In the genomic region with DNA sequence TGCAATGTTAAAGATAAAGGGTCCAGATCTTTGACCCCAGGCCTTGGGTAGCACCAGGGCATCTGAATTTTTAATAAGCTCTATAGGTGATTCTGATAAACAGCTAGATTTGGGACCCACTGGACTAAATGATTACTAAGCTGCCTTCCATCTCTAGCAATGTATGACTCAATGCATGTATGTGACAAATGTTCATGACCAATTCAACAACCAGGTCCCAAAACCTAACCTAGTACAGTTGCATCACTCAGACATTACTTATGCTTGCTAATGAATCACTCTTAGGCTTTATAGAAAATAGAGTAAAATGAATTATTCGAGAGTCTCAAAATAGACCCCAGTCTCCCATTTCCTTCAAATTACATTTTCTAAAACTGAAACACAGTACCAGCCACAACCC, we compare ENCODE assay signal across 1 cellular context.
TF ChIP-seq lines count a peak whose summit lies in the region.

No MANE protein-coding gene starts in this region.

TF ChIP-seq in WTC11, 78 proteins besides CTCF, POLR2A, EP300 and RAD21 (continued from another document):
- TF ChIP-seq, protein P1, sequence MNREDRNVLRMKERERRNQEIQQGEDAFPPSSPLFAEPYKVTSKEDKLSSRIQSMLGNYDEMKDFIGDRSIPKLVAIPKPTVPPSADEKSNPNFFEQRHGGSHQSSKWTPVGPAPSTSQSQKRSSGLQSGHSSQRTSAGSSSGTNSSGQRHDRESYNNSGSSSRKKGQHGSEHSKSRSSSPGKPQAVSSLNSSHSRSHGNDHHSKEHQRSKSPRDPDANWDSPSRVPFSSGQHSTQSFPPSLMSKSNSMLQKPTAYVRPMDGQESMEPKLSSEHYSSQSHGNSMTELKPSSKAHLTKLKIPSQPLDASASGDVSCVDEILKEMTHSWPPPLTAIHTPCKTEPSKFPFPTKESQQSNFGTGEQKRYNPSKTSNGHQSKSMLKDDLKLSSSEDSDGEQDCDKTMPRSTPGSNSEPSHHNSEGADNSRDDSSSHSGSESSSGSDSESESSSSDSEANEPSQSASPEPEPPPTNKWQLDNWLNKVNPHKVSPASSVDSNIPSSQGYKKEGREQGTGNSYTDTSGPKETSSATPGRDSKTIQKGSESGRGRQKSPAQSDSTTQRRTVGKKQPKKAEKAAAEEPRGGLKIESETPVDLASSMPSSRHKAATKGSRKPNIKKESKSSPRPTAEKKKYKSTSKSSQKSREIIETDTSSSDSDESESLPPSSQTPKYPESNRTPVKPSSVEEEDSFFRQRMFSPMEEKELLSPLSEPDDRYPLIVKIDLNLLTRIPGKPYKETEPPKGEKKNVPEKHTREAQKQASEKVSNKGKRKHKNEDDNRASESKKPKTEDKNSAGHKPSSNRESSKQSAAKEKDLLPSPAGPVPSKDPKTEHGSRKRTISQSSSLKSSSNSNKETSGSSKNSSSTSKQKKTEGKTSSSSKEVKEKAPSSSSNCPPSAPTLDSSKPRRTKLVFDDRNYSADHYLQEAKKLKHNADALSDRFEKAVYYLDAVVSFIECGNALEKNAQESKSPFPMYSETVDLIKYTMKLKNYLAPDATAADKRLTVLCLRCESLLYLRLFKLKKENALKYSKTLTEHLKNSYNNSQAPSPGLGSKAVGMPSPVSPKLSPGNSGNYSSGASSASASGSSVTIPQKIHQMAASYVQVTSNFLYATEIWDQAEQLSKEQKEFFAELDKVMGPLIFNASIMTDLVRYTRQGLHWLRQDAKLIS (CRISPR knock-in tag; IDR thresholded peaks at IDR 0.05; ENCODE audit: borderline replicate concordance) = no peak
- TF ChIP-seq ZNF396 (CRISPR knock-in tag; IDR thresholded peaks at IDR 0.05; ENCODE audit: borderline replicate concordance) = no peak
- TF ChIP-seq, protein P2, sequence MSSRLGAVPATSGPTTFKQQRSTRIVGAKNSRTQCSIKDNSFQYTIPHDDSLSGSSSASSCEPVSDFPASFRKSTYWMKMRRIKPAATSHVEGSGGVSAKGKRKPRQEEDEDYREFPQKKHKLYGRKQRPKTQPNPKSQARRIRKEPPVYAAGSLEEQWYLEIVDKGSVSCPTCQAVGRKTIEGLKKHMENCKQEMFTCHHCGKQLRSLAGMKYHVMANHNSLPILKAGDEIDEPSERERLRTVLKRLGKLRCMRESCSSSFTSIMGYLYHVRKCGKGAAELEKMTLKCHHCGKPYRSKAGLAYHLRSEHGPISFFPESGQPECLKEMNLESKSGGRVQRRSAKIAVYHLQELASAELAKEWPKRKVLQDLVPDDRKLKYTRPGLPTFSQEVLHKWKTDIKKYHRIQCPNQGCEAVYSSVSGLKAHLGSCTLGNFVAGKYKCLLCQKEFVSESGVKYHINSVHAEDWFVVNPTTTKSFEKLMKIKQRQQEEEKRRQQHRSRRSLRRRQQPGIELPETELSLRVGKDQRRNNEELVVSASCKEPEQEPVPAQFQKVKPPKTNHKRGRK (CRISPR knock-in tag; IDR thresholded peaks at IDR 0.05; ENCODE audit: borderline replicate concordance) = no peak
- TF ChIP-seq, protein P3, sequence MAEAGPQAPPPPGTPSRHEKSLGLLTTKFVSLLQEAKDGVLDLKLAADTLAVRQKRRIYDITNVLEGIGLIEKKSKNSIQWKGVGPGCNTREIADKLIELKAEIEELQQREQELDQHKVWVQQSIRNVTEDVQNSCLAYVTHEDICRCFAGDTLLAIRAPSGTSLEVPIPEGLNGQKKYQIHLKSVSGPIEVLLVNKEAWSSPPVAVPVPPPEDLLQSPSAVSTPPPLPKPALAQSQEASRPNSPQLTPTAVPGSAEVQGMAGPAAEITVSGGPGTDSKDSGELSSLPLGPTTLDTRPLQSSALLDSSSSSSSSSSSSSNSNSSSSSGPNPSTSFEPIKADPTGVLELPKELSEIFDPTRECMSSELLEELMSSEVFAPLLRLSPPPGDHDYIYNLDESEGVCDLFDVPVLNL (CRISPR knock-in tag; IDR thresholded peaks at IDR 0.05; ENCODE audit: borderline replicate concordance, low read depth) = no peak
